ENCODE assay signal across 21 cellular contexts in the genomic region with DNA sequence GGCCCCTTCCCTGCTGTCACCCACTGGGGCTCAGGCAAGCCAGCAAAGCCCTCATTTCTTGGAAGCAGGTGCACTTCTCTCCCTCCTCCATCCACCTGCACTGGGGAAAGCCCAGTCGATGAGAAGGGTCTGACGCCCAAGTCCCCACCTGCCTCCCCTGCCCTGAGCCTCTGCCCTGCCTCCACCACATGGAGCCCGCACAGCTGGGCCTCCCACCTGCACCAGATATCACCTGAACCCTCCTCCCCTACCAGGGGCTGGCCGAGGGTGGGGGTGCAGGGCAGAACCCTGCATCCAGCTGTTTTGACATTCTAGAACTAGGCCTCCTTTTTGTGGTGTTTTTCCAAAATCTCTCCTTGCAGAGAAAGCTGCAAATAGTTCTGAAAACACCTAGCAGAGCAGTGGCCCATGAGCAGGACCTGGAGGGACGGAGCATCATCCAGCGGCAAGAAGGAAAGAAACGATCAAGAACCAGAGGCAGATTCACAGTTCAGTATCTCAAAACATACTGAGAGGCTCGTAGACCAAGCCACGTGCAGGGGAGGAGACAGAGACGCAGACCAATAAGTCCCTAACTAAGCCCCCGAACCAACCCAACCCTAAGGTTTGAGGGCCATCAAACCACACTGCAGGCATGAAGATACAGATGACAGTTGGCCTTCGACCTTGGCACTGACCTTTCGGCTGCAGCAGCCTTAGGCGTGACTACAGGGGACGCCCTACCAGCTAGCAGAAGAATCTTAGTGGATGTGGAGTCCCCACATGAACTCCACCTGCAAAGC. TPM values are rescaled to one million over a fixed set of nuclear protein-coding genes. Genes with fewer than 3 reads are reported as not detected.
A peak's percentile ranks its signal among the peaks of the same experiment; 100 is the strongest.
DNase-seq lines count a peak whose midpoint lies in the region; ATAC-seq lines count a peak whose summit lies in the region.
"Had no signal": no experiment of that assay in that cellular context is flagged by ENCODE, and none has a peak within 500 bp of the region (broad histone marks: within the 10 kb centered on the region; RNA-seq: fewer than 3 reads in every experiment).

No MANE protein-coding gene starts in this region.

- H3K4me3 ChIP-seq in right cardiac atrium (ENCODE audit: low read length) = no peak overlapping the region
- H3K4me3 ChIP-seq in neuronal stem cell (ENCODE audit: low read length in 2 of 2) = no peak overlapping the region
- H3K4me3 ChIP-seq: BLaER1, GM23248 had no signal

- H3K9me3 ChIP-seq in right cardiac atrium (ENCODE audit: control insufficient read depth, low read length) (no peaks in the 10 kb centered on the region), neuronal stem cell (replicated peaks in 1 of 2; ENCODE audit: control insufficient read depth in 2 of 2, insufficient read depth in 1 of 2, low read depth in 1 of 2, low read length in 2 of 2) (no peaks in the 10 kb centered on the region)
- H3K9me3 ChIP-seq: BLaER1 had no signal

- H3K36me3 ChIP-seq in neuronal stem cell (replicated peaks in 1 of 2; ENCODE audit: control insufficient read depth in 2 of 2, insufficient read depth in 2 of 2, low read length in 2 of 2) = no peaks in the 10 kb centered on the region
- H3K36me3 ChIP-seq: BLaER1 had no signal

- H4K91ac ChIP-seq in neuronal stem cell (ENCODE audit: low read depth, low read length, poor library complexity) = no peak overlapping the region

- H3K4ac ChIP-seq in neuronal stem cell (ENCODE audit: low read length) = no peak overlapping the region

- H2BK15ac ChIP-seq in neuronal stem cell (ENCODE audit: low read length) = no peak overlapping the region

- peak overlapping the region; percentile 71 for H3K14ac ChIP-seq in neuronal stem cell (ENCODE audit: low read length)

- ATAC-seq in Right ventricle myocardium superior (ENCODE audit: poor library complexity) = no peak
- ATAC-seq in right cardiac atrium = no peak
- ATAC-seq in HG03469 (IDR thresholded peaks at IDR 0.05; ENCODE audit: unreplicated experiment) = no peak
- ATAC-seq in HG02623 (IDR thresholded peaks at IDR 0.05; ENCODE audit: unreplicated experiment) = no peak

- H2BK12ac ChIP-seq in neuronal stem cell (ENCODE audit: low read length) = no peak overlapping the region

- H3K18ac ChIP-seq in neuronal stem cell (ENCODE audit: low read length) = no peak overlapping the region

- H3K79me1 ChIP-seq in neuronal stem cell (ENCODE audit: low read depth, low read length) = no peaks in the 10 kb centered on the region

- 77% methylated on average over 15 of the region's 15 CpGs for WGBS in right cardiac atrium
- no CpG with 5 or more reads among the region's 15 CpGs for WGBS in neuronal stem cell (ENCODE audit: extremely low coverage in 2 of 2, insufficient read length in 2 of 2, insufficient replicate concordance in 1 of 2), 2 donors

- H3K4me2 ChIP-seq in neuronal stem cell (ENCODE audit: insufficient read depth, low read length, poor library complexity, severe bottlenecking) = no peak overlapping the region
- H3K4me2 ChIP-seq: BLaER1 had no signal

- no peak overlapping the region for H4K8ac ChIP-seq in neuronal stem cell (ENCODE audit: low read depth, low read length)

- peak overlapping the region; percentile 46 for H2AK5ac ChIP-seq in neuronal stem cell (ENCODE audit: low read depth, low read length)

- no peak overlapping the region for H2AFZ ChIP-seq in neuronal stem cell (ENCODE audit: low read length)
- H2AFZ ChIP-seq: GM23248 had no signal

- H2BK5ac ChIP-seq in neuronal stem cell (ENCODE audit: low read length) = no peak overlapping the region

- no peak overlapping the region for H2BK120ac ChIP-seq in neuronal stem cell (ENCODE audit: low read depth, low read length)

- intact Hi-C loops in Right ventricle myocardium superior (cut with DNase I) = no loop called here
- intact Hi-C loops in right cardiac atrium (cut with DNase I) = no loop called here

- H3K9ac ChIP-seq in neuronal stem cell (ENCODE audit: low read depth, low read length, poor library complexity) = no peak overlapping the region
- H3K9ac ChIP-seq: BLaER1, GM23248 had no signal

- H3K27ac ChIP-seq in right cardiac atrium (ENCODE audit: low read length) = no peak overlapping the region
- peak overlapping the region; percentile 75 for H3K27ac ChIP-seq in angular gyrus (ENCODE audit: low read depth, low read length)
- no peak overlapping the region for H3K27ac ChIP-seq in neuronal stem cell (replicated peaks; ENCODE audit: low read length)
- H3K27ac ChIP-seq: 22Rv1, BLaER1, GM23248 had no signal

- peak; percentile 92 for DNase-seq in NCI-H1105 treated with DMSO at 0.1 percent for 48 hours (lab: John Stamatoyannopoulos, UW)
- DNase-seq in NCI-H1105 (lab: John Stamatoyannopoulos, UW) = no peak
- DNase-seq in Right ventricle myocardium superior = peak; percentile 3
- no peak for DNase-seq in right cardiac atrium
- no peak for DNase-seq in neuronal stem cell (ENCODE audit: low spot score)
- DNase-seq: ACHN; CD4-positive, alpha-beta T cell; GDM1; GM23248; HCEC 1CT; KBM-7; MM.1S; NCI-H1048; NCI-H1436 treated with DMSO at 0.1 percent for 48 hours; NCI-H2029 treated with DMSO at 0.1 percent for 48 hours had no signal

- H3K27me3 ChIP-seq in right cardiac atrium (ENCODE audit: control insufficient read depth, insufficient read depth) = no peaks in the 10 kb centered on the region
- peaks cover 0 to 76% (median 2%) of the 10 kb centered on the region in 3 experiments for H3K27me3 ChIP-seq in neuronal stem cell (ENCODE audit: control insufficient read depth in 3 of 3, insufficient read depth in 3 of 3, low read depth in 1 of 3, low read length in 3 of 3)

- H3K23ac ChIP-seq in neuronal stem cell (ENCODE audit: low read depth, low read length, poor library complexity) = peak overlapping the region; percentile 65

- H3K4me1 ChIP-seq in right cardiac atrium (ENCODE audit: control insufficient read depth, insufficient read depth, low read length) (no peaks in the 10 kb centered on the region), neuronal stem cell (ENCODE audit: control insufficient read depth in 2 of 2, insufficient read depth in 1 of 2, low read depth in 1 of 2, low read length in 2 of 2) (no peaks in the 10 kb centered on the region)

RNA-seq across cellular contexts. Expression of a gene that starts 16.7 kb away (rescaled TPM):
- not detected for total RNA-seq in Right ventricle myocardium superior
- under 1 TPM; 0.23 to 0.53 (median 0.35) TPM for total RNA-seq in right cardiac atrium
- polyA plus RNA-seq in right cardiac atrium = 0.29 TPM
- 0.14 TPM for polyA plus RNA-seq in neuronal stem cell (2013, experiment 1 of 2)
- 0.22 TPM for polyA plus RNA-seq in neuronal stem cell (2013, experiment 2 of 2)
- total RNA-seq: RPMI7951 had no signal

RNA-seq across cellular contexts. Expression of a gene that starts 36.0 kb away (rescaled TPM):
- total RNA-seq in Right ventricle myocardium superior = 234 TPM
- total RNA-seq in right cardiac atrium = 100 to 1,000 TPM; 247 to 309 (median 276) TPM
- 260 TPM for polyA plus RNA-seq in right cardiac atrium
- polyA plus RNA-seq in neuronal stem cell (2013, experiment 1 of 2) = 1,500 TPM
- 1,497 TPM for polyA plus RNA-seq in neuronal stem cell (2013, experiment 2 of 2)

RNA-seq across cellular contexts. Expression of a gene that starts 42.5 kb away (rescaled TPM):
- 70.1 TPM for total RNA-seq in Right ventricle myocardium superior
- total RNA-seq in right cardiac atrium = 10 to 100 TPM; 33.7 to 97.4 (median 63.7) TPM
- 55.2 TPM for polyA plus RNA-seq in right cardiac atrium
- 0.68 TPM for polyA plus RNA-seq in neuronal stem cell (2013, experiment 1 of 2)
- 0.66 TPM for polyA plus RNA-seq in neuronal stem cell (2013, experiment 2 of 2)

Comparison
In these comparisons a context has a peak if more than half of its experiments do, and no peak if none do; other contexts are left out.
1. DNase-seq: peak in NCI-H1105 treated with DMSO at 0.1 percent for 48 hours (single experiment) and Right ventricle myocardium superior (single experiment); none in NCI-H1105 (single experiment), right cardiac atrium (0 of 3) and neuronal stem cell (single experiment).